13 cellular contexts compared by ENCODE assay signal in genomic region chr1:727040-727439, GRCh38. TPM values are rescaled to one million over a fixed set of nuclear protein-coding genes. Genes with fewer than 3 reads are reported as not detected.
DNase-seq lines count a peak whose midpoint lies in the region; ATAC-seq, FAIRE-seq and TF ChIP-seq lines count a peak whose summit lies in the region.
"Not testable (repeated sequence)": the region's sequence is repeated elsewhere in the genome, so short reads cannot be mapped to it uniquely, and the experiment has no call there.
"Had no signal": no experiment of that assay in that cellular context is flagged by ENCODE, and none has a peak within 500 bp of the region (broad histone marks: within the 10 kb centered on the region; RNA-seq: fewer than 3 reads in every experiment).

No MANE protein-coding gene starts in this region.

- not testable (repeated sequence) for TF ChIP-seq EP300 in HepG2 (IDR thresholded peaks at IDR 0.05; ENCODE audit: low read depth in 2 of 2, low read length in 2 of 2); HepG2 (CRISPR knock-in tag; IDR thresholded peaks at IDR 0.05; ENCODE audit: borderline replicate concordance)

- H3K4me1 Mint-ChIP-seq in nephron progenitor cell, result not testable (repeated sequence)

- not testable (repeated sequence) for H3K27ac ChIP-seq in kidney (ENCODE audit: low read depth in 2 of 2, low read length in 2 of 2)
- peak overlapping the region; percentile 60 for H3K27ac ChIP-seq in HepG2 (ENCODE audit: extremely low read length, insufficient read depth, low read length)

- not testable (repeated sequence) for H3K79me2 ChIP-seq in HepG2 (ENCODE audit: insufficient read depth, low read length)

- H3K4me2 ChIP-seq in HepG2 (ENCODE audit: low read depth, low read length), result peak overlapping the region; percentile 42; the same call in 1 of the 2 replicates

- not testable (repeated sequence) for H3K4me3 ChIP-seq in kidney (ENCODE audit: low read length in 2 of 2)
- H3K4me3 ChIP-seq in HepG2 (replicated peaks in 1 of 3; ENCODE audit: insufficient read depth in 1 of 3, low read depth in 2 of 3, low read length in 3 of 3), result peak overlapping the region in 1 of 3 experiments; percentile 39; a peak in 2 of 6 replicates

- not testable (repeated sequence) for H3K4me1 ChIP-seq in kidney (ENCODE audit: control insufficient read depth in 1 of 2, insufficient read depth in 1 of 2, low read depth in 1 of 2, low read length in 2 of 2); HepG2 (ENCODE audit: insufficient read depth, low read length)

- intact Hi-C loops in kidney (cut with DNase I); HepG2 (cut with micrococcal nuclease; ENCODE audit: unreplicated experiment); posterior vena cava (cut with DNase I): not testable (repeated sequence)

- not testable (repeated sequence) for H3K9me3 Mint-ChIP-seq in nephron progenitor cell

- not testable (repeated sequence) for H3K9ac ChIP-seq in kidney (ENCODE audit: low read length in 2 of 2)
- H3K9ac ChIP-seq in HepG2 (ENCODE audit: insufficient read depth, low read depth, low read length), result peak overlapping the region; percentile 56; the same call in 1 of the 2 replicates

- H3K4me3 Mint-ChIP-seq in nephron progenitor cell, result not testable (repeated sequence)

- not testable (repeated sequence) for TF ChIP-seq CTCF in kidney (IDR thresholded peaks at IDR 0.05; ENCODE audit: borderline replicate concordance, extremely low read depth, insufficient read depth); nephron progenitor cell (IDR thresholded peaks at IDR 0.05)
- TF ChIP-seq CTCF in HepG2 (CRISPR knock-in tag; IDR thresholded peaks at IDR 0.05), result peak; percentile 11; the same call in 1 of the 2 replicates

- TF ChIP-seq RAD21 in HepG2 (CRISPR knock-in tag; IDR thresholded peaks at IDR 0.05), result not testable (repeated sequence)

- not testable (repeated sequence) for BruUV-seq in HepG2 (replicated peaks; lab: Mats Ljungman, UMichigan)

- H3K27me3 Mint-ChIP-seq in nephron progenitor cell (ENCODE audit: low read depth, poor library complexity), result not testable (repeated sequence)

- DNase-seq in activated effector memory CD4-positive, alpha-beta T cell treated with anti-CD3 and anti-CD28 coated beads, Interleukin-2, amount 50 U/mL, for 16 hours, result peak; percentile 38
- DNase-seq in kidney, result peak; percentile 39
- peak; percentile 29 for DNase-seq in HepG2 (ENCODE audit: low spot score)
- peak; percentile 3 for DNase-seq in nephron progenitor cell
- peak; percentile 41 for DNase-seq in posterior vena cava (ENCODE audit: low spot score)
- DNase-seq in ureter (ENCODE audit: low spot score), result peak; percentile 8

- 2% methylated on average over 7 of the region's 20 CpGs for WGBS in HepG2 (ENCODE audit: low lambda C conversion rate)

- not testable (repeated sequence) for H3K36me3 Mint-ChIP-seq in nephron progenitor cell (ENCODE audit: low read depth)

- not testable (repeated sequence) for H3K27ac Mint-ChIP-seq in nephron progenitor cell

- in situ Hi-C loops in HepG2 (cut with HindIII; ENCODE audit: extremely low pct_ligation_motif_present, low pct_unique_long_range_greater_than_20kb), result not testable (repeated sequence)

- H3K27me3 ChIP-seq in HepG2 (ENCODE audit: control insufficient read depth in 1 of 2, insufficient read depth in 2 of 2, low read length in 2 of 2), result not testable (repeated sequence)

- H3K9me3 ChIP-seq in kidney (ENCODE audit: control insufficient read depth in 1 of 2, low read length in 2 of 2); HepG2 (ENCODE audit: low read length): not testable (repeated sequence)

- H2AFZ ChIP-seq in HepG2 (ENCODE audit: low read length), result not testable (repeated sequence)

- not testable (repeated sequence) for TF ChIP-seq POLR2A in HepG2 (IDR thresholded peaks at IDR 0.05; ENCODE audit: insufficient read depth in 1 of 2, low read depth in 2 of 2, low read length in 2 of 2)

- H4K20me1 ChIP-seq in HepG2 (ENCODE audit: insufficient read depth, low read length), result not testable (repeated sequence)

- POLR2A ChIA-PET in HepG2 (lab: Yijun Ruan, JAX), result not testable (repeated sequence)

- CTCF ChIA-PET in HepG2 (lab: Yijun Ruan, JAX; ENCODE audit: low intra/inter-chr PET ratio, low total read pairs), result not testable (repeated sequence)

- H3K36me3 ChIP-seq in kidney (ENCODE audit: control insufficient read depth in 1 of 2, insufficient read depth in 2 of 2, low read length in 2 of 2); HepG2 (replicated peaks in 1 of 2; ENCODE audit: control insufficient read depth in 1 of 2, insufficient read depth in 2 of 2, low read length in 2 of 2): not testable (repeated sequence)

- ATAC-seq in HepG2, result not testable (repeated sequence)

- FAIRE-seq in kidney (lab: Jason Lieb, UNC); HepG2 (lab: Jason Lieb, UNC): not testable (repeated sequence)

TF ChIP-seq in HepG2, 621 proteins besides CTCF, POLR2A, EP300 and RAD21 (continues in another document):
- TF ChIP-seq, protein P1, sequence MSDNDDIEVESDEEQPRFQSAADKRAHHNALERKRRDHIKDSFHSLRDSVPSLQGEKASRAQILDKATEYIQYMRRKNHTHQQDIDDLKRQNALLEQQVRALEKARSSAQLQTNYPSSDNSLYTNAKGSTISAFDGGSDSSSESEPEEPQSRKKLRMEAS (IDR thresholded peaks at IDR 0.05), result peak; percentile 48
- peak; percentile 27; the same call in 1 of the 2 replicates for TF ChIP-seq MIER3 (CRISPR knock-in tag; IDR thresholded peaks at IDR 0.05; ENCODE audit: borderline replicate concordance)
- peak; percentile 44; the same call in 1 of the 2 replicates for TF ChIP-seq MXD4 (CRISPR knock-in tag; IDR thresholded peaks at IDR 0.05)
- TF ChIP-seq NR2C2 (CRISPR knock-in tag; IDR thresholded peaks at IDR 0.05; ENCODE audit: borderline replicate concordance), result peak; percentile 88
- TF ChIP-seq ZFX (CRISPR knock-in tag; IDR thresholded peaks at IDR 0.05; ENCODE audit: low read depth), result peak; percentile 78
- TF ChIP-seq ZMYM4 (CRISPR knock-in tag; IDR thresholded peaks at IDR 0.05), result peak; percentile 31; the same call in 1 of the 2 replicates
- TF ChIP-seq NONO (IDR thresholded peaks at IDR 0.05), result not testable (repeated sequence)
- 0 out of 2 replicates have a peak, but pooled peaks have one; percentile 39 for TF ChIP-seq NONO (CRISPR knock-in tag; conservative IDR thresholded peaks at IDR 0.05)
- TF ChIP-seq NR2F6 (IDR thresholded peaks at IDR 0.05), result peak; percentile 59; the same call in 1 of the 2 replicates
- peak; percentile 90 for TF ChIP-seq NR2F6 (CRISPR knock-in tag; IDR thresholded peaks at IDR 0.05)
- peak; percentile 50 for TF ChIP-seq GATAD2A (CRISPR knock-in tag; IDR thresholded peaks at IDR 0.05)
- peak; percentile 50; the same call in 1 of the 2 replicates for TF ChIP-seq HOXA3 (CRISPR knock-in tag; IDR thresholded peaks at IDR 0.05)
- TF ChIP-seq SAP130 (CRISPR knock-in tag; IDR thresholded peaks at IDR 0.05; ENCODE audit: low read depth), result peak; percentile 66

RNA-seq across cellular contexts. Expression of gene OR4F16, which starts 40.6 kb away (rescaled TPM):
- not detected for total RNA-seq in kidney
- polyA plus RNA-seq in kidney (ENCODE audit: insufficient read depth, low read depth, low replicate concordance), result not detected
- 0.42 TPM in 1 of 2 replicates, not detected in the other for total RNA-seq in HepG2 (2016; rRNA removed; fragmentation: Illumina TruSeq; extraction: Trizol)
- total RNA-seq in HepG2 (2016; cell fraction: cytosol; rRNA removed; fragmentation: Illumina TruSeq; extraction: Trizol; ENCODE audit: low read depth), result not detected in 2 replicates
- total RNA-seq in HepG2 (2016; cell fraction: insoluble cytoplasmic fraction; rRNA removed; fragmentation: Illumina TruSeq; extraction: Trizol), result 0.11 TPM in 1 of 2 replicates, not detected in the other
- not detected in 2 replicates for total RNA-seq in HepG2 (2016; cell fraction: membrane; rRNA removed; fragmentation: Illumina TruSeq; extraction: Trizol)
- total RNA-seq in HepG2 (2016; cell fraction: nucleus; rRNA removed; fragmentation: Illumina TruSeq; extraction: Trizol), result 1.8 and 3.0 TPM in 2 replicates
- polyA plus RNA-seq in HepG2 (2011; rRNA removed), result 0.50 and 0.59 TPM in 2 replicates
- 0.17 and 0.19 TPM in 2 replicates for polyA plus RNA-seq in HepG2 (2011; cell fraction: cytosol; rRNA removed)
- 2.0 and 2.5 TPM in 2 replicates for polyA plus RNA-seq in HepG2 (2011; cell fraction: nucleus; rRNA removed)
- polyA plus RNA-seq in HepG2 (2012), result 0.23 TPM in 2 replicates
- not detected in 2 replicates for polyA plus RNA-seq in HepG2 (2016; cell fraction: cytosol; fragmentation: Illumina TruSeq; extraction: Trizol; ENCODE audit: low read depth)
- not detected in 2 replicates for polyA plus RNA-seq in HepG2 (2016; cell fraction: insoluble cytoplasmic fraction; fragmentation: Illumina TruSeq; extraction: Trizol; ENCODE audit: low read depth)
- polyA plus RNA-seq in HepG2 (2016; cell fraction: membrane; fragmentation: Illumina TruSeq; extraction: Trizol; ENCODE audit: low read depth), result not detected in 2 replicates
- not detected in 2 replicates for polyA plus RNA-seq in HepG2 (2016; cell fraction: nucleus; fragmentation: Illumina TruSeq; extraction: Trizol; ENCODE audit: insufficient read depth, low read depth)
- polyA minus RNA-seq in HepG2 (2011; rRNA and poly(A)+ RNA removed; ENCODE audit: low replicate concordance), result 0.72 and 9.2 TPM in 2 replicates
- polyA minus RNA-seq in HepG2 (2011; cell fraction: cytosol; rRNA and poly(A)+ RNA removed), result not detected in 2 replicates
- polyA minus RNA-seq in HepG2 (2011; cell fraction: nucleus; rRNA and poly(A)+ RNA removed), result 14.9 TPM in 2 replicates
- not detected for total RNA-seq in posterior vena cava
- not detected for total RNA-seq in ureter
- total RNA-seq: Calu3; CD4-positive, alpha-beta memory T cell; Daoy; GM23338; H4; H9 had no signal
- polyA plus RNA-seq: A549; CD4-positive, alpha-beta memory T cell; GM23338 had no signal
